1 cellular context compared by ENCODE assay signal in genomic region chr14:63854330-63854729, GRCh38.
TF ChIP-seq lines count a peak whose summit lies in the region.

No MANE protein-coding gene starts in this region.

TF ChIP-seq in HepG2, 621 proteins besides CTCF, POLR2A, EP300 and RAD21 (continued from another document):
- TF ChIP-seq ZNF503 (CRISPR knock-in tag; IDR thresholded peaks at IDR 0.05), result no peak
- no peak for TF ChIP-seq ZZZ3 (CRISPR knock-in tag; IDR thresholded peaks at IDR 0.05; ENCODE audit: borderline replicate concordance)
- TF ChIP-seq ZNF24 (IDR thresholded peaks at IDR 0.05), result no peak
- no peak for TF ChIP-seq GTF3A (CRISPR knock-in tag; conservative IDR thresholded peaks at IDR 0.05)
- TF ChIP-seq ZNF362 (CRISPR knock-in tag; IDR thresholded peaks at IDR 0.05; ENCODE audit: borderline replicate concordance), result no peak
- no peak for TF ChIP-seq RXRA (CRISPR knock-in tag; IDR thresholded peaks at IDR 0.05)
- TF ChIP-seq JUN (CRISPR knock-in tag; IDR thresholded peaks at IDR 0.05), result no peak
- TF ChIP-seq SRSF1 (optimal IDR thresholded peaks at IDR 0.05; ENCODE audit: low read depth, low read length), result no peak
